Comparison of ENCODE assay signal across 8 cellular contexts in the genomic region with DNA sequence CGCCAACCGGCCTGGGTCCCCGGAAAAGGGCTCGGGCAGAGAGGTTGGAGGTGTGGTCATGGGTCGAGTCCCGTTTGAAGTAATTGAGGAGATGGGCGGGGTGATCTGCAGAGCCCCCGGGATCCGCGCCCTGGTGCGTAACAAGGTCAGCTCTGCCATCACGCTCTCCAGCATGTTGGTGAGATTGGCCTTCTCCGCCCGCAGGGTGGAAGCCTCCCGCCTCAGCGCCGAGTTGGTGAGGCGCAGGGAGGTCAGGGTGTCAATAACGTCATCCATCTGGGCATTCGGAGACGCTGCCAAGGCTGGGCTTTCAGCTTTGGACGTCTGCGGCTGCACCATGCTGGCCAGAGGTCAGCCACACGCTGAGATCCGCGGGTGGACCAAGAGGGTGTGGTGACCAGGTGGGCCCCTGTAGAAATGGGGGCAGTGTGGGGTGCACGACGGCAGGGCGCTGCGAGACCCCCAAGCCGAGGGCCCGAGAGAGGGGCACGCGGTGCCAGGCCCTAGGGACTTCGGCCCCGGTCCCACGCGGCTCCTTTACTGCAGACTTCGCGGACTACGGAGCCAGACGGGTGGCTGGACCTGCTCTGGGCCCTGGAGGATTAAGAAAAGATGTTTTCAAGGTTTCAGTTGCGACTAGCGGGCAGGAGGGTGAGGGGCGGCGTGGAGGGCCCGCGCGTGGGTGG. TPM values are rescaled to one million over a fixed set of nuclear protein-coding genes. Genes with fewer than 3 reads are reported as not detected.
A peak's percentile ranks its signal among the peaks of the same experiment; 100 is the strongest.
DNase-seq lines count a peak whose midpoint lies in the region; ATAC-seq, FAIRE-seq and TF ChIP-seq lines count a peak whose summit lies in the region.

No MANE protein-coding gene starts in this region.

- TF ChIP-seq CTCF in AG04450 (IDR thresholded peaks at IDR 0.05; ENCODE audit: low read depth, low read length) (no peak), HFF-Myc (IDR thresholded peaks at IDR 0.05; ENCODE audit: low read depth, low read length, missing control alignments) (no peak), astrocyte (IDR thresholded peaks at IDR 0.05; ENCODE audit: insufficient read depth, low read depth, low read length) (no peak), smooth muscle cell (IDR thresholded peaks at IDR 0.05; ENCODE audit: borderline replicate concordance, insufficient read depth, poor library complexity, severe bottlenecking) (no peak)

- peak overlapping the region; percentile 70 for H3K4me3 ChIP-seq in AG04450 (ENCODE audit: low read depth, low read length)
- peak overlapping the region; percentile 76 for H3K4me3 ChIP-seq in HFF-Myc (replicated peaks; ENCODE audit: low read depth, low read length)
- H3K4me3 ChIP-seq in astrocyte (ENCODE audit: insufficient read depth, low read depth, low read length) = peak overlapping the region; percentile 70
- H3K4me3 ChIP-seq in iPS-18a (ENCODE audit: low read length) = peak overlapping the region; percentile 67
- H3K4me3 ChIP-seq in smooth muscle cell = peak overlapping the region; percentile 87

- H2AFZ ChIP-seq in astrocyte (ENCODE audit: low read depth, low read length) = peak overlapping the region; percentile 75
- peak overlapping the region; percentile 89 for H2AFZ ChIP-seq in smooth muscle cell (ENCODE audit: low read depth)

- WGBS in smooth muscle cell (ENCODE audit: low lambda C conversion rate) = 72% methylated on average over 42 of the region's 49 CpGs

- H3K4me1 ChIP-seq in astrocyte (ENCODE audit: insufficient read depth, low read length) = peaks cover 9% of the 10 kb centered on the region
- H3K4me1 ChIP-seq in iPS-18a (ENCODE audit: control insufficient read depth, low read depth, low read length) = peaks cover 3% of the 10 kb centered on the region
- peaks cover 3% of the 10 kb centered on the region for H3K4me1 ChIP-seq in smooth muscle cell (ENCODE audit: low read depth)

- DNase-seq in AG04450 (ENCODE audit: low read depth, low spot score) = no peak
- no peak for DNase-seq in HFF-Myc (ENCODE audit: extremely low read depth, low read depth)
- no peak for DNase-seq in astrocyte (ENCODE audit: low read depth)
- DNase-seq in smooth muscle cell (lab: John Stamatoyannopoulos, UW; ENCODE audit: unreplicated experiment) = no peak
- no peak for DNase-seq in stimulated activated CD4-positive, alpha-beta T cell treated with anti-CD3 and anti-CD28 coated beads, Interleukin-4, amount 100 ng/mL, for 24 hours
- no peak for DNase-seq in SKM-1 (lab: John Stamatoyannopoulos, UW; ENCODE audit: unreplicated experiment)

- H3K4me2 ChIP-seq in astrocyte (ENCODE audit: low read length) = peak overlapping the region; percentile 97
- H3K4me2 ChIP-seq in smooth muscle cell = peak overlapping the region; percentile 93

- H3K4me3 Mint-ChIP-seq in astrocyte (ENCODE audit: unreplicated experiment) = peak overlapping the region; percentile 83

- H3K27ac ChIP-seq in AG04450 (ENCODE audit: low read depth, low read length) = peak overlapping the region; percentile 47
- H3K27ac ChIP-seq in astrocyte (ENCODE audit: low read depth, low read length) = peak overlapping the region; percentile 88
- no peak overlapping the region for H3K27ac ChIP-seq in iPS-18a (ENCODE audit: low read length)
- H3K27ac ChIP-seq in smooth muscle cell (ENCODE audit: low read depth) = peak overlapping the region; percentile 58

- peaks cover 2% of the 10 kb centered on the region for H3K4me1 Mint-ChIP-seq in astrocyte (ENCODE audit: low read depth, unreplicated experiment)

- peaks cover 15% of the 10 kb centered on the region for H3K36me3 Mint-ChIP-seq in astrocyte (ENCODE audit: low read depth, unreplicated experiment)

- H3F3A ChIP-seq in smooth muscle cell (ENCODE audit: low read depth) = no peaks in the 10 kb centered on the region

- peaks cover 38% of the 10 kb centered on the region for H4K20me1 ChIP-seq in astrocyte (ENCODE audit: insufficient read depth, low read length)
- peaks cover 10% of the 10 kb centered on the region for H4K20me1 ChIP-seq in smooth muscle cell (ENCODE audit: low read depth)

- peak overlapping the region; percentile 26 for H3K27ac Mint-ChIP-seq in astrocyte (ENCODE audit: unreplicated experiment)

- no peak for ATAC-seq in HG02610 (IDR thresholded peaks at IDR 0.05; ENCODE audit: unreplicated experiment)

- no peaks in the 10 kb centered on the region for H3K27me3 ChIP-seq in AG04450 (ENCODE audit: control insufficient read depth, insufficient read depth, low read length)
- no peaks in the 10 kb centered on the region for H3K27me3 ChIP-seq in astrocyte (ENCODE audit: insufficient read depth, low read length)
- H3K27me3 ChIP-seq in iPS-18a (ENCODE audit: control insufficient read depth, insufficient read depth, low read length) = no peaks in the 10 kb centered on the region
- no peaks in the 10 kb centered on the region for H3K27me3 ChIP-seq in smooth muscle cell (ENCODE audit: low read depth)

- FAIRE-seq in astrocyte (lab: Jason Lieb, UNC) = no peak

- POLR2A ChIA-PET in AG04450 (lab: Yijun Ruan, JAX) = no interaction called here

- CTCF ChIA-PET in AG04450 (lab: Charles Lee) = no interaction called here

- peak overlapping the region; percentile 92 for H3K9ac ChIP-seq in astrocyte (ENCODE audit: low read length)
- peak overlapping the region; percentile 75 for H3K9ac ChIP-seq in iPS-18a (ENCODE audit: low read length)
- peak overlapping the region; percentile 92 for H3K9ac ChIP-seq in smooth muscle cell (ENCODE audit: low read depth)

- H3K9me3 ChIP-seq in AG04450 (ENCODE audit: control insufficient read depth, insufficient read depth, low read length) = peaks cover 27% of the 10 kb centered on the region
- H3K9me3 ChIP-seq in astrocyte (ENCODE audit: insufficient read depth, low read depth, low read length) = no peaks in the 10 kb centered on the region
- no peaks in the 10 kb centered on the region for H3K9me3 ChIP-seq in iPS-18a (ENCODE audit: control insufficient read depth, low read depth, low read length)
- H3K9me3 ChIP-seq in smooth muscle cell (replicated peaks; ENCODE audit: low read depth) = no peaks in the 10 kb centered on the region

- H3K79me2 ChIP-seq in astrocyte (ENCODE audit: insufficient read depth, low read length) = peaks cover 53% of the 10 kb centered on the region
- peaks cover 16% of the 10 kb centered on the region for H3K79me2 ChIP-seq in smooth muscle cell (ENCODE audit: low read depth)

- peaks cover 6% of the 10 kb centered on the region for H3K36me3 ChIP-seq in astrocyte (ENCODE audit: insufficient read depth, low read length)
- peaks cover 14% of the 10 kb centered on the region for H3K36me3 ChIP-seq in iPS-18a (ENCODE audit: control insufficient read depth, low read depth, low read length)
- H3K36me3 ChIP-seq in smooth muscle cell (ENCODE audit: low read depth) = no peaks in the 10 kb centered on the region

- peaks cover 9% of the 10 kb centered on the region for H3K9me3 Mint-ChIP-seq in astrocyte (ENCODE audit: unreplicated experiment)

- H3K27me3 Mint-ChIP-seq in astrocyte (ENCODE audit: low read depth, unreplicated experiment) = no peaks in the 10 kb centered on the region

RNA-seq across cellular contexts. Expression of a gene that starts 0.7 kb away (rescaled TPM):
- polyA plus RNA-seq in AG04450 (2011; rRNA removed) (22.4 and 25.9 TPM in 2 replicates), smooth muscle cell (12.6 and 14.9 TPM in 2 replicates)
- polyA minus RNA-seq in AG04450 (2011; rRNA and poly(A)+ RNA removed) = 41.3 and 49.8 TPM in 2 replicates
- total RNA-seq in astrocyte (15.4 and 15.6 TPM in 2 replicates), smooth muscle cell (15.1 and 20.7 TPM in 2 replicates)
